Comparison of ENCODE assay signal across 1 cellular context in genomic region chr10:20276127-20276979, GRCh38.
TF ChIP-seq lines count a peak whose summit lies in the region.

No MANE protein-coding gene starts in this region.

TF ChIP-seq in WTC11, 78 proteins besides CTCF, POLR2A, EP300 and RAD21 (continued from another document):
- no peak for TF ChIP-seq ZSCAN18 (CRISPR knock-in tag; IDR thresholded peaks at IDR 0.05)
- TF ChIP-seq ZNF219 (CRISPR knock-in tag; IDR thresholded peaks at IDR 0.05; ENCODE audit: borderline replicate concordance): no peak
- no peak for TF ChIP-seq ZBTB21 (CRISPR knock-in tag; IDR thresholded peaks at IDR 0.05; ENCODE audit: borderline replicate concordance)
- no peak for TF ChIP-seq RORB (CRISPR knock-in tag; IDR thresholded peaks at IDR 0.05)
- TF ChIP-seq ATF1 (CRISPR knock-in tag; IDR thresholded peaks at IDR 0.05): no peak
- no peak for TF ChIP-seq JUN (CRISPR knock-in tag; IDR thresholded peaks at IDR 0.05)
- no peak for TF ChIP-seq KAT7 (CRISPR knock-in tag; IDR thresholded peaks at IDR 0.05; ENCODE audit: borderline replicate concordance)
